Comparison of ENCODE assay signal across 9 cellular contexts in the genomic region with DNA sequence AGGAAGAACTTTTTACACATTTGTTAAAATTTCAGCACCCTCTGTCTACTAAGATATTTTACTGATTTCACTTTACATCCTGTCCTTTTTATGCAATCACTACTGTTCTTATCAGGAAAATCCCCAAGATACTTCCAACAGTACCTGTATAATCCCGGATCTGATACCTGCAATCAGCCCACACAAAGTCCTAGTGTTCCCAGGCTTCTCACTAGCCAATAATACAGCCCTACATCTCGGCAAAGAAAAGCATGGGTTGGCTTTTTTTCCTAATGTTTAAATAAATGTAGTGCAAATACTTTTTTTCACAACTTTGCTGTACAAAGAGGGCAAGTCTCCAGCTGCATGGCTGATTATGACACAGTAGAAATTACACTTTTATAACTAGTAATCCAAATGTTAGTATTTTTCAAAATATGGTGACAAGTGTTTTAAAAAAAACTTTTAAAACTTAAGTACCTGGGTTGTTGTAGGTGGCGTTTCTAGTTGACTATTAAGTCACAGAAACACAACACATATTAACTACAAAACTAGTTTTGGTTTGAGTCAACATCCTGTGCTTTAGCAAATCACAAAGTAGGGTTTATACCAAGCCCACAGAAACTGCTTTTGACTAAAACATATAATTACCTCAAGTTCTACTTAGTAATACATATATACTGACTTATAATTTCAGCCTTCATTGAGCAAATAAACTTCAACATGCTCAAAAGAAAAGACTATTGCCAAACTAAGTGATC. TPM values are rescaled to one million over a fixed set of nuclear protein-coding genes. Genes with fewer than 3 reads are reported as not detected.
DNase-seq lines count a peak whose midpoint lies in the region; ATAC-seq and TF ChIP-seq lines count a peak whose summit lies in the region.
"Had no signal": no experiment of that assay in that cellular context is flagged by ENCODE, and none has a peak within 500 bp of the region (broad histone marks: within the 10 kb centered on the region; RNA-seq: fewer than 3 reads in every experiment).

No MANE protein-coding gene starts in this region.

- H3K27me3 ChIP-seq in esophagus squamous epithelium = no peaks in the 10 kb centered on the region
- H3K27me3 ChIP-seq: testis had no signal

- H3K4me3 ChIP-seq in esophagus squamous epithelium = no peak overlapping the region
- H3K4me3 ChIP-seq: testis had no signal

- peak overlapping the region; percentile 75 for H3K27ac Mint-ChIP-seq in activated naive CD8-positive, alpha-beta T cell treated with anti-CD3 and anti-CD28 coated beads, Interleukin-2, amount 50 U/mL, for 24 hours
- H3K27ac Mint-ChIP-seq in HFFc6 = no peak overlapping the region

- no peak for TF ChIP-seq CTCF in GM13976 (IDR thresholded peaks at IDR 0.05; ENCODE audit: borderline replicate concordance, control extremely low read depth, extremely low read depth, insufficient read depth, missing control alignments)
- TF ChIP-seq CTCF in esophagus squamous epithelium (IDR thresholded peaks at IDR 0.05) = no peak
- TF ChIP-seq CTCF in HFFc6 (IDR thresholded peaks at IDR 0.05) = no peak

- H3K4me1 Mint-ChIP-seq in activated naive CD8-positive, alpha-beta T cell treated with anti-CD3 and anti-CD28 coated beads, Interleukin-2, amount 50 U/mL, for 24 hours = peaks cover 43% of the 10 kb centered on the region
- no peaks in the 10 kb centered on the region for H3K4me1 Mint-ChIP-seq in HFFc6 (ENCODE audit: low read depth)

- in situ Hi-C loops in GM13976 (cut with MboI; ENCODE audit: low sequenced_read_pairs, unreplicated experiment) = no loop called here

- H3K27ac ChIP-seq in esophagus squamous epithelium = no peak overlapping the region
- H3K27ac ChIP-seq: testis had no signal

- intact Hi-C loops in esophagus squamous epithelium (cut with DNase I) = no loop called here

- peaks cover 52% of the 10 kb centered on the region for H3K36me3 Mint-ChIP-seq in activated naive CD8-positive, alpha-beta T cell treated with anti-CD3 and anti-CD28 coated beads, Interleukin-2, amount 50 U/mL, for 24 hours (ENCODE audit: low read depth)
- H3K36me3 Mint-ChIP-seq in HFFc6 (ENCODE audit: low read depth) = peaks cover 34% of the 10 kb centered on the region; the same call in 1 of the 2 replicates

- ATAC-seq in GM19452 (IDR thresholded peaks at IDR 0.05; ENCODE audit: unreplicated experiment) (peak; percentile 76), HG03066 (IDR thresholded peaks at IDR 0.05; ENCODE audit: low read depth, unreplicated experiment) (peak; percentile 62)
- peak; percentile 94 for ATAC-seq in activated naive CD8-positive, alpha-beta T cell treated with anti-CD3 and anti-CD28 coated beads, Interleukin-2, amount 50 U/mL, for 24 hours

- TF ChIP-seq POLR2A in esophagus squamous epithelium (IDR thresholded peaks at IDR 0.05) = no peak

- no peaks in the 10 kb centered on the region for H3K9me3 ChIP-seq in esophagus squamous epithelium
- H3K9me3 ChIP-seq: testis had no signal

- H3K4me1 ChIP-seq in esophagus squamous epithelium = no peaks in the 10 kb centered on the region
- H3K4me1 ChIP-seq: testis had no signal

- H3K9me3 Mint-ChIP-seq in activated naive CD8-positive, alpha-beta T cell treated with anti-CD3 and anti-CD28 coated beads, Interleukin-2, amount 50 U/mL, for 24 hours = no peaks in the 10 kb centered on the region
- H3K9me3 Mint-ChIP-seq in HFFc6 = no peaks in the 10 kb centered on the region

- WGBS in esophagus squamous epithelium, 2 donors = 60 to 62% methylated on average over 3 of the region's 3 CpGs

- H3K27me3 Mint-ChIP-seq in activated naive CD8-positive, alpha-beta T cell treated with anti-CD3 and anti-CD28 coated beads, Interleukin-2, amount 50 U/mL, for 24 hours = no peaks in the 10 kb centered on the region
- H3K27me3 Mint-ChIP-seq in HFFc6 (ENCODE audit: insufficient read depth) = peaks cover 5% of the 10 kb centered on the region

- no peak overlapping the region for H3K4me3 Mint-ChIP-seq in activated naive CD8-positive, alpha-beta T cell treated with anti-CD3 and anti-CD28 coated beads, Interleukin-2, amount 50 U/mL, for 24 hours
- H3K4me3 Mint-ChIP-seq in HFFc6 = no peak overlapping the region

- peak; percentile 80 for DNase-seq in GM13976 (ENCODE audit: low spot score)
- DNase-seq in activated naive CD8-positive, alpha-beta T cell treated with anti-CD3 and anti-CD28 coated beads, Interleukin-2, amount 50 U/mL, for 24 hours = no peak
- no peak for DNase-seq in stimulated activated CD4-positive, alpha-beta T cell treated with anti-CD3 and anti-CD28 coated beads, Interleukin-2, amount 100 ng/mL, for 48 hours
- DNase-seq in superior temporal gyrus (ENCODE audit: extremely low spot score) = no peak
- no peak for DNase-seq in esophagus squamous epithelium (lab: John Stamatoyannopoulos, UW)
- DNase-seq in HFFc6 = no peak
- DNase-seq: testis had no signal

- H3K36me3 ChIP-seq in esophagus squamous epithelium = peaks cover 14 to 99% (median 37%) of the 10 kb centered on the region in 3 donors

RNA-seq across cellular contexts. Expression of gene CNOT11, which starts 19.5 kb away (rescaled TPM):
- 10 to 100 TPM; 28.0 to 53.2 (median 41.8) TPM for total RNA-seq in esophagus squamous epithelium
- 10 to 100 TPM; 38.1 to 53.8 (median 43.0) TPM for total RNA-seq in HFFc6 (2021; fragmentation: NEBNext Ultra II Directional; extraction: Animal tissue kit (Norgen Biotek cat#: 25700))

RNA-seq across cellular contexts. Expression of gene RNF149, which starts 36.3 kb away (rescaled TPM):
- total RNA-seq in esophagus squamous epithelium = 100 to 1,000 TPM in 3 of 4 donors, 10 to 100 TPM in 1; 80.3 to 117 (median 110) TPM
- 10 to 100 TPM; 24.6 to 33.4 (median 26.0) TPM for total RNA-seq in HFFc6 (2021; fragmentation: NEBNext Ultra II Directional; extraction: Animal tissue kit (Norgen Biotek cat#: 25700))
